ENCODE assay signal across 1 cellular context in the genomic region with DNA sequence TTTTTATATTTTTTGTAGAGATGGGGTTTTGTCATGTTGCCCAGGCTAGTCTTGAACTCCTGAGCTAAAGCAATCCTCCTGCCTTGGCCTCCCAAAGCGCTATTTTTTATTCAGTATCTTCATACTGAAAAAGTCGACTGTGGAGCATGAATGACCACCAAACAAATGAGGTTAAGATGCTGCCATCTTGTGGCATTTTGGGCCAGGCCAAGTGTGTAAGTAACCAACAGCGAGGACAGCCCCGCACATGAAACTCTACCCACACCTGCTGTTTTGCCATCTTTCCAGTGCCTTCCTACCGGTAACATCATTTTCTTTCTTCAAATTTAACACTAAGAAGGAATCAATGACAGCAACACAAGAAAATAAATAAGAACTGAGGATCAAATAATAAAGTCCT.
TF ChIP-seq lines count a peak whose summit lies in the region.

No MANE protein-coding gene starts in this region.

TF ChIP-seq in GM23338, 12 proteins besides CTCF, POLR2A, EP300 and RAD21 (continued from another document):
- TF ChIP-seq ZNF462 (CRISPR knock-in tag; IDR thresholded peaks at IDR 0.05) (no peak), STAT1 (IDR thresholded peaks at IDR 0.05; ENCODE audit: unreplicated experiment) (no peak), ZNF114 (CRISPR knock-in tag; IDR thresholded peaks at IDR 0.05) (no peak), EZH2phosphoT487 (IDR thresholded peaks at IDR 0.05; ENCODE audit: unreplicated experiment) (no peak), CREB1 (CRISPR knock-in tag; IDR thresholded peaks at IDR 0.05; ENCODE audit: low read depth) (no peak)
